In the genomic region with DNA sequence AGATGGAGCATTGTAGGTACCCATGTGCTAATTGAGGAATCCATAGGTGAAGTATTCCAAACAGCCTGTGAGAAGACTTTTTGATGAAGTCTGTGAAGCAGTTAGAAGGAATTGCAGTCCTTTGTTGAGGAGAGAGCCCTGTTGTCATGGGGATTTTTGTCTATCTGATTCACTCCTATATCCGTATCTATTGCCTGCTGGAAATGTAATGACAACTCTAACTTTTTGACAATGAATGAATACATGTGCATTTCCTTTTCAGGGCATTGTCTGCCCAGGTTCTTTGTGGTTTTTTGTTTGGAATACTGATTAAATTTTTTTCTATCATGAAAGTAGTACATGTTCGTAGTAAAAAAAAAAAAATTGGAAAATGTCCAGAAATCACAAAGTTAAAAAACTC, we compare ENCODE assay signal across 30 cellular contexts. TPM values are rescaled to one million over a fixed set of nuclear protein-coding genes. Genes with fewer than 3 reads are reported as not detected.
"Had no signal": no experiment of that assay in that cellular context is flagged by ENCODE, and none has a peak within 500 bp of the region (broad histone marks: within the 10 kb centered on the region; RNA-seq: fewer than 3 reads in every experiment).

No MANE protein-coding gene starts in this region.

- H3K9ac ChIP-seq: SK-N-SH had no signal

- H3K4me1 ChIP-seq: adrenal gland, SJCRH30 had no signal

- H3K4me3 ChIP-seq: adrenal gland, body of pancreas, cardiac muscle cell, SJCRH30 had no signal

- H3K27me3 ChIP-seq: adrenal gland, body of pancreas, cardiac muscle cell, SJCRH30 had no signal

- H3K4me3 Mint-ChIP-seq: activated CD8-positive, alpha-beta T cell treated with anti-CD3 and anti-CD28 coated beads, Interleukin-2, amount 10 ng/mL, durations not matched to agents 7 days and 5 days; activated naive CD8-positive, alpha-beta T cell treated with anti-CD3 and anti-CD28 coated beads, Interleukin-2, amount 10 ng/mL, durations not matched to agents 7 days and 5 days; IgD-negative memory B cell; T-helper 2 cell treated with Interferon-gamma antibody and Interleukin-4, amounts not matched to agents 5 μg/mL and 100 μg/mL, for 36 hours had no signal

- H3K36me3 Mint-ChIP-seq: activated naive CD8-positive, alpha-beta T cell treated with anti-CD3 and anti-CD28 coated beads, Interleukin-2, amount 10 ng/mL, durations not matched to agents 7 days and 5 days; IgD-negative memory B cell had no signal

- H3K4me1 Mint-ChIP-seq: activated naive CD8-positive, alpha-beta T cell treated with anti-CD3 and anti-CD28 coated beads, Interleukin-2, amount 10 ng/mL, durations not matched to agents 7 days and 5 days; IgD-negative memory B cell had no signal

- DNase-seq: activated CD4-positive, alpha-beta T cell treated with anti-CD3 and anti-CD28 coated beads for 4 hours; activated CD8-positive, alpha-beta memory T cell treated with anti-CD3 and anti-CD28 coated beads, Interleukin-2, amount 50 U/mL, for 48 hours; activated CD8-positive, alpha-beta T cell treated with anti-CD3 and anti-CD28 coated beads, Interleukin-2, amount 10 ng/mL, durations not matched to agents 7 days and 5 days; activated naive CD4-positive, alpha-beta T cell treated with anti-CD3 and anti-CD28 coated beads, Interleukin-2, amount 50 U/mL, for 16 hours; activated naive CD8-positive, alpha-beta T cell treated with anti-CD3 and anti-CD28 coated beads, Interleukin-2, amount 10 ng/mL, durations not matched to agents 7 days and 5 days; activated T-cell treated with anti-CD3 and anti-CD28 coated beads, Interleukin-2, amount 50 U/mL, for 1 hour; adrenal gland; anterior cingulate cortex; body of pancreas; KG1; NCI-H1092; NCI-H1417; NCI-H1930; NCI-H2171 treated with DMSO at 0.1 percent for 48 hours; NCI-H345; NCI-H510A; NCI-H526 treated with DMSO at 0.1 percent for 48 hours; NCI-H82; NK-92 treated with Interleukin-12 subunit alpha and Interleukin-12 subunit beta, amount 100 ng/mL, for 24 hours; OCI-M1; Right ventricle myocardium superior; SJCRH30; SK-N-SH; SW 1271 had no signal

- H3K27ac Mint-ChIP-seq: activated CD8-positive, alpha-beta T cell treated with anti-CD3 and anti-CD28 coated beads, Interleukin-2, amount 10 ng/mL, durations not matched to agents 7 days and 5 days; activated naive CD8-positive, alpha-beta T cell treated with anti-CD3 and anti-CD28 coated beads, Interleukin-2, amount 10 ng/mL, durations not matched to agents 7 days and 5 days; IgD-negative memory B cell; T-helper 2 cell treated with Interferon-gamma antibody and Interleukin-4, amounts not matched to agents 5 μg/mL and 100 μg/mL, for 36 hours had no signal

- H3K36me3 ChIP-seq: adrenal gland, cardiac muscle cell, SJCRH30 had no signal

- H3K27ac ChIP-seq: adrenal gland, body of pancreas, cardiac muscle cell, RWPE1, SJCRH30 had no signal

- H3K4me2 ChIP-seq: SK-N-SH had no signal

RNA-seq across cellular contexts. Expression of gene STK32B, which starts 31.1 kb away (rescaled TPM):
- total RNA-seq: activated CD8-positive, alpha-beta T cell treated with anti-CD3 and anti-CD28 coated beads, Interleukin-2, amount 10 ng/mL, durations not matched to agents 7 days and 5 days; activated naive CD8-positive, alpha-beta T cell treated with anti-CD3 and anti-CD28 coated beads, Interleukin-2, amount 10 ng/mL, durations not matched to agents 7 days and 5 days; cardiac muscle cell; MCF 10A; T-helper 1 cell treated with Interleukin-12 subunit alpha and Interleukin-12 subunit beta and Interleukin-4 antibody, amounts not matched to agents 30 ng/mL and 1 ng/mL, for 36 hours had no signal
- polyA plus RNA-seq: cardiac muscle cell, IgD-negative memory B cell had no signal
